In the genomic region with DNA sequence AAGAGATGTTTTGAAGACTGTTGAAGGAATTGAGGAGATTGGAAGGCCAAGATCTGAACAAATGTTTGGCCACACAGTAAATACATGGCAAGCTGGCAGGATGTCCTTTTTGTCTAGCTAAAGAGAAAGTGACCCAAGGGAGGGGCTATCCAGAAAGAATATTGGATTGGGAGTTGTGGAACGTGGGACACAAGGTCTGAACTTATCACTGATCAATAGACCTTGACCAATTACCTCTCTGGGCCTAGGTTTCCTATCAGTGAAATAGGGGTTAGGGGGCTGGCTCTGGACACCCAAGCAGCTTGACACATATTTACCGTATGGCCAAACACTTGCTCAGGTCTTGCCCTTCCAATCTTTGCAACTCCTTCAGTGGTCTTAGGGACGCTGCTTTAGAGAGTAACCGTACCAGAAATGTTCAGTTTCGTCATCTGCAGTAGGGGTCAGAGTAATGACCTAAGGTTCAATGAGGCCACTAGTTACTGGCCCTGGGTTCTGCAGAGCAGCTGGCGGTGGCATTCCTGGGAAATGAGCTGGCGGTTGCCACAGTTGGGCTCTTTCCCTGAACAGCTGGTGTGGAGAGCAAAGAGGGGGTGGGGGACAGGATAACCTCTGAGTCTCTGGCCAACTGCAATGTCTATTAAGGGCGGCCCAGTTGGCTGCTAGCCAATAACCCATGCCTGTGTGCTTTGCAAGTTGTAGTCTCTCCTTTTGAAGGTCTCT, we compare ENCODE assay signal across 1 cellular context.
A peak's percentile ranks its signal among the peaks of the same experiment; 100 is the strongest.
TF ChIP-seq lines count a peak whose summit lies in the region.

No MANE protein-coding gene starts in this region.

TF ChIP-seq in K562, 482 proteins besides CTCF, POLR2A, EP300 and RAD21 (continued from another document and continues in another):
- TF ChIP-seq ZBTB7A (IDR thresholded peaks at IDR 0.05; ENCODE audit: borderline replicate concordance, control insufficient read depth, low read depth, low read length) (no peak), HEY1 (CRISPR knock-in tag; IDR thresholded peaks at IDR 0.05; ENCODE audit: borderline replicate concordance) (no peak), FOXA1 (IDR thresholded peaks at IDR 0.05; ENCODE audit: borderline replicate concordance) (no peak), FOXP1 (CRISPR knock-in tag; IDR thresholded peaks at IDR 0.05) (no peak), NR4A1 (CRISPR knock-in tag; IDR thresholded peaks at IDR 0.05) (no peak), NR4A1 (tag; IDR thresholded peaks at IDR 0.05) (no peak), NFIX (CRISPR knock-in tag; IDR thresholded peaks at IDR 0.05; ENCODE audit: low read depth) (peak; percentile 75), NFE2L1 (tag; IDR thresholded peaks at IDR 0.05; ENCODE audit: borderline replicate concordance, low read depth) (no peak), KAT7 (CRISPR knock-in tag; IDR thresholded peaks at IDR 0.05; ENCODE audit: borderline replicate concordance) (no peak)
- TF ChIP-seq, protein P1, sequence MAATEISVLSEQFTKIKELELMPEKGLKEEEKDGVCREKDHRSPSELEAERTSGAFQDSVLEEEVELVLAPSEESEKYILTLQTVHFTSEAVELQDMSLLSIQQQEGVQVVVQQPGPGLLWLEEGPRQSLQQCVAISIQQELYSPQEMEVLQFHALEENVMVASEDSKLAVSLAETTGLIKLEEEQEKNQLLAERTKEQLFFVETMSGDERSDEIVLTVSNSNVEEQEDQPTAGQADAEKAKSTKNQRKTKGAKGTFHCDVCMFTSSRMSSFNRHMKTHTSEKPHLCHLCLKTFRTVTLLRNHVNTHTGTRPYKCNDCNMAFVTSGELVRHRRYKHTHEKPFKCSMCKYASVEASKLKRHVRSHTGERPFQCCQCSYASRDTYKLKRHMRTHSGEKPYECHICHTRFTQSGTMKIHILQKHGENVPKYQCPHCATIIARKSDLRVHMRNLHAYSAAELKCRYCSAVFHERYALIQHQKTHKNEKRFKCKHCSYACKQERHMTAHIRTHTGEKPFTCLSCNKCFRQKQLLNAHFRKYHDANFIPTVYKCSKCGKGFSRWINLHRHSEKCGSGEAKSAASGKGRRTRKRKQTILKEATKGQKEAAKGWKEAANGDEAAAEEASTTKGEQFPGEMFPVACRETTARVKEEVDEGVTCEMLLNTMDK (IDR thresholded peaks at IDR 0.05; ENCODE audit: borderline replicate concordance, insufficient read depth, low read depth, low read length, poor library complexity, severe bottlenecking): no peak
- TF ChIP-seq, protein P2, sequence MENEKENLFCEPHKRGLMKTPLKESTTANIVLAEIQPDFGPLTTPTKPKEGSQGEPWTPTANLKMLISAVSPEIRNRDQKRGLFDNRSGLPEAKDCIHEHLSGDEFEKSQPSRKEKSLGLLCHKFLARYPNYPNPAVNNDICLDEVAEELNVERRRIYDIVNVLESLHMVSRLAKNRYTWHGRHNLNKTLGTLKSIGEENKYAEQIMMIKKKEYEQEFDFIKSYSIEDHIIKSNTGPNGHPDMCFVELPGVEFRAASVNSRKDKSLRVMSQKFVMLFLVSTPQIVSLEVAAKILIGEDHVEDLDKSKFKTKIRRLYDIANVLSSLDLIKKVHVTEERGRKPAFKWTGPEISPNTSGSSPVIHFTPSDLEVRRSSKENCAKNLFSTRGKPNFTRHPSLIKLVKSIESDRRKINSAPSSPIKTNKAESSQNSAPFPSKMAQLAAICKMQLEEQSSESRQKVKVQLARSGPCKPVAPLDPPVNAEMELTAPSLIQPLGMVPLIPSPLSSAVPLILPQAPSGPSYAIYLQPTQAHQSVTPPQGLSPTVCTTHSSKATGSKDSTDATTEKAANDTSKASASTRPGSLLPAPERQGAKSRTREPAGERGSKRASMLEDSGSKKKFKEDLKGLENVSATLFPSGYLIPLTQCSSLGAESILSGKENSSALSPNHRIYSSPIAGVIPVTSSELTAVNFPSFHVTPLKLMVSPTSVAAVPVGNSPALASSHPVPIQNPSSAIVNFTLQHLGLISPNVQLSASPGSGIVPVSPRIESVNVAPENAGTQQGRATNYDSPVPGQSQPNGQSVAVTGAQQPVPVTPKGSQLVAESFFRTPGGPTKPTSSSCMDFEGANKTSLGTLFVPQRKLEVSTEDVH (IDR thresholded peaks at IDR 0.05; ENCODE audit: low read depth, partially characterized antibody): no peak
- TF ChIP-seq, protein P3, sequence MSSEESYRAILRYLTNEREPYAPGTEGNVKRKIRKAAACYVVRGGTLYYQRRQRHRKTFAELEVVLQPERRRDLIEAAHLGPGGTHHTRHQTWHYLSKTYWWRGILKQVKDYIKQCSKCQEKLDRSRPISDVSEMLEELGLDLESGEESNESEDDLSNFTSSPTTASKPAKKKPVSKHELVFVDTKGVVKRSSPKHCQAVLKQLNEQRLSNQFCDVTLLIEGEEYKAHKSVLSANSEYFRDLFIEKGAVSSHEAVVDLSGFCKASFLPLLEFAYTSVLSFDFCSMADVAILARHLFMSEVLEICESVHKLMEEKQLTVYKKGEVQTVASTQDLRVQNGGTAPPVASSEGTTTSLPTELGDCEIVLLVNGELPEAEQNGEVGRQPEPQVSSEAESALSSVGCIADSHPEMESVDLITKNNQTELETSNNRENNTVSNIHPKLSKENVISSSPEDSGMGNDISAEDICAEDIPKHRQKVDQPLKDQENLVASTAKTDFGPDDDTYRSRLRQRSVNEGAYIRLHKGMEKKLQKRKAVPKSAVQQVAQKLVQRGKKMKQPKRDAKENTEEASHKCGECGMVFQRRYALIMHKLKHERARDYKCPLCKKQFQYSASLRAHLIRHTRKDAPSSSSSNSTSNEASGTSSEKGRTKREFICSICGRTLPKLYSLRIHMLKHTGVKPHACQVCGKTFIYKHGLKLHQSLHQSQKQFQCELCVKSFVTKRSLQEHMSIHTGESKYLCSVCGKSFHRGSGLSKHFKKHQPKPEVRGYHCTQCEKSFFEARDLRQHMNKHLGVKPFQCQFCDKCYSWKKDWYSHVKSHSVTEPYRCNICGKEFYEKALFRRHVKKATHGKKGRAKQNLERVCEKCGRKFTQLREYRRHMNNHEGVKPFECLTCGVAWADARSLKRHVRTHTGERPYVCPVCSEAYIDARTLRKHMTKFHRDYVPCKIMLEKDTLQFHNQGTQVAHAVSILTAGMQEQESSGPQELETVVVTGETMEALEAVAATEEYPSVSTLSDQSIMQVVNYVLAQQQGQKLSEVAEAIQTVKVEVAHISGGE (CRISPR knock-in tag; IDR thresholded peaks at IDR 0.05): no peak
- TF ChIP-seq, protein P4, sequence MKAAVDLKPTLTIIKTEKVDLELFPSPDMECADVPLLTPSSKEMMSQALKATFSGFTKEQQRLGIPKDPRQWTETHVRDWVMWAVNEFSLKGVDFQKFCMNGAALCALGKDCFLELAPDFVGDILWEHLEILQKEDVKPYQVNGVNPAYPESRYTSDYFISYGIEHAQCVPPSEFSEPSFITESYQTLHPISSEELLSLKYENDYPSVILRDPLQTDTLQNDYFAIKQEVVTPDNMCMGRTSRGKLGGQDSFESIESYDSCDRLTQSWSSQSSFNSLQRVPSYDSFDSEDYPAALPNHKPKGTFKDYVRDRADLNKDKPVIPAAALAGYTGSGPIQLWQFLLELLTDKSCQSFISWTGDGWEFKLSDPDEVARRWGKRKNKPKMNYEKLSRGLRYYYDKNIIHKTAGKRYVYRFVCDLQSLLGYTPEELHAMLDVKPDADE (conservative IDR thresholded peaks at IDR 0.05; ENCODE audit: control insufficient read depth, low read depth, low read length): no peak
- TF ChIP-seq, protein P5, sequence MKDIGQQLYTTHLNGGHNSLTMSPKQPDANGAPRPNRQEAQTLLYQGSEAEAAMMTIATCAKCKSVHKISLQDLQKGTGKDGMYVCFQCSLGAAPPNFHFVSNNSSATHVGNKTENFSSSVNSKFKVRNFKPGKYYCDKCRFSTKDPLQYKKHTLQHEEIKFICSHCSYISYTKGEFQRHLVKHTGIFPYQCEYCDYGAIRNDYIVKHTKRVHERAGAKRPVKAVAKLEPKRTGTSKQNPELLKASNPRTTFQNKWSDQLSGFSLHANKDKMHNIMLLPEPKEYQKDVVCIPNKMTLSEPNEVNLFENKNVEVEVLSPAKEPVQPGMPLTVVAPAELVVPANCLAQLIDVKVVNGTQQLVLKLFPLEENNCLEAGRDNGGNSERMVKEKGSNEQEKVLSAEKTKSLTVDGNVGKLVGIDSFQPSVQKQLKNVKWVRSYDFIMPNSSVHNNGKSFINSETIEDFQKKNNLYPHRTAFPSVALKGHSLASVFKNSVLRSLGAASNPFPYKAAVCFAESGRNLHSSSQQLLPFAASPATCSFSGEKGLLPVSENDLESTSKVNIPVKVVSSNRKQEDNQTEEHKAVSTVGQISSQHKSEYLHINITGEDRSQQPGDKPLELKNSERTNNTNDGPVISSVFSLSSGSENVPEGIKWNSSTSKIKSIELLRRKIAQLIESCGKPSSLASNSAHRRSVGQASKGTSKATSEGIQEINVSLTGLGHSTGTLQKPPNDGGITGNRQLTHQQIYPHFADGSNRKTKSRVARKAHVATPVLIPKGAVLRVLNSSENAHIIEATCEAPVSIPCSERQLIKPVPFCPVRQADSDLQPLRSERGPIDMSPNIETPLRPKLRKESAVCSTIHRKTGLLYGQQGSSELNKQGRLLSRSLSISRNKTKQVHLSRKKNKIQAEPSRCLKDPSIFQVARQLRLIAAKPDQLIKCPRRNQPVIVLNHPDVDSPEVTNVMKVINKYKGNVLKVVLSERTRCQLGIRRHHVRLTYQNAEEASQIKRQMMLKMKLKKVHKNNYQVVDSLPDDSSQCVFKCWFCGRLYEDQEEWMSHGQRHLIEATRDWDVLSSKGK (CRISPR knock-in tag; IDR thresholded peaks at IDR 0.05): no peak
- TF ChIP-seq, protein P6, sequence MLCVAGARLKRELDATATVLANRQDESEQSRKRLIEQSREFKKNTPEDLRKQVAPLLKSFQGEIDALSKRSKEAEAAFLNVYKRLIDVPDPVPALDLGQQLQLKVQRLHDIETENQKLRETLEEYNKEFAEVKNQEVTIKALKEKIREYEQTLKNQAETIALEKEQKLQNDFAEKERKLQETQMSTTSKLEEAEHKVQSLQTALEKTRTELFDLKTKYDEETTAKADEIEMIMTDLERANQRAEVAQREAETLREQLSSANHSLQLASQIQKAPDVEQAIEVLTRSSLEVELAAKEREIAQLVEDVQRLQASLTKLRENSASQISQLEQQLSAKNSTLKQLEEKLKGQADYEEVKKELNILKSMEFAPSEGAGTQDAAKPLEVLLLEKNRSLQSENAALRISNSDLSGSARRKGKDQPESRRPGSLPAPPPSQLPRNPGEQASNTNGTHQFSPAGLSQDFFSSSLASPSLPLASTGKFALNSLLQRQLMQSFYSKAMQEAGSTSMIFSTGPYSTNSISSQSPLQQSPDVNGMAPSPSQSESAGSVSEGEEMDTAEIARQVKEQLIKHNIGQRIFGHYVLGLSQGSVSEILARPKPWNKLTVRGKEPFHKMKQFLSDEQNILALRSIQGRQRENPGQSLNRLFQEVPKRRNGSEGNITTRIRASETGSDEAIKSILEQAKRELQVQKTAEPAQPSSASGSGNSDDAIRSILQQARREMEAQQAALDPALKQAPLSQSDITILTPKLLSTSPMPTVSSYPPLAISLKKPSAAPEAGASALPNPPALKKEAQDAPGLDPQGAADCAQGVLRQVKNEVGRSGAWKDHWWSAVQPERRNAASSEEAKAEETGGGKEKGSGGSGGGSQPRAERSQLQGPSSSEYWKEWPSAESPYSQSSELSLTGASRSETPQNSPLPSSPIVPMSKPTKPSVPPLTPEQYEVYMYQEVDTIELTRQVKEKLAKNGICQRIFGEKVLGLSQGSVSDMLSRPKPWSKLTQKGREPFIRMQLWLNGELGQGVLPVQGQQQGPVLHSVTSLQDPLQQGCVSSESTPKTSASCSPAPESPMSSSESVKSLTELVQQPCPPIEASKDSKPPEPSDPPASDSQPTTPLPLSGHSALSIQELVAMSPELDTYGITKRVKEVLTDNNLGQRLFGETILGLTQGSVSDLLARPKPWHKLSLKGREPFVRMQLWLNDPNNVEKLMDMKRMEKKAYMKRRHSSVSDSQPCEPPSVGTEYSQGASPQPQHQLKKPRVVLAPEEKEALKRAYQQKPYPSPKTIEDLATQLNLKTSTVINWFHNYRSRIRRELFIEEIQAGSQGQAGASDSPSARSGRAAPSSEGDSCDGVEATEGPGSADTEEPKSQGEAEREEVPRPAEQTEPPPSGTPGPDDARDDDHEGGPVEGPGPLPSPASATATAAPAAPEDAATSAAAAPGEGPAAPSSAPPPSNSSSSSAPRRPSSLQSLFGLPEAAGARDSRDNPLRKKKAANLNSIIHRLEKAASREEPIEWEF (CRISPR knock-in tag; IDR thresholded peaks at IDR 0.05): no peak
